In the genomic region with DNA sequence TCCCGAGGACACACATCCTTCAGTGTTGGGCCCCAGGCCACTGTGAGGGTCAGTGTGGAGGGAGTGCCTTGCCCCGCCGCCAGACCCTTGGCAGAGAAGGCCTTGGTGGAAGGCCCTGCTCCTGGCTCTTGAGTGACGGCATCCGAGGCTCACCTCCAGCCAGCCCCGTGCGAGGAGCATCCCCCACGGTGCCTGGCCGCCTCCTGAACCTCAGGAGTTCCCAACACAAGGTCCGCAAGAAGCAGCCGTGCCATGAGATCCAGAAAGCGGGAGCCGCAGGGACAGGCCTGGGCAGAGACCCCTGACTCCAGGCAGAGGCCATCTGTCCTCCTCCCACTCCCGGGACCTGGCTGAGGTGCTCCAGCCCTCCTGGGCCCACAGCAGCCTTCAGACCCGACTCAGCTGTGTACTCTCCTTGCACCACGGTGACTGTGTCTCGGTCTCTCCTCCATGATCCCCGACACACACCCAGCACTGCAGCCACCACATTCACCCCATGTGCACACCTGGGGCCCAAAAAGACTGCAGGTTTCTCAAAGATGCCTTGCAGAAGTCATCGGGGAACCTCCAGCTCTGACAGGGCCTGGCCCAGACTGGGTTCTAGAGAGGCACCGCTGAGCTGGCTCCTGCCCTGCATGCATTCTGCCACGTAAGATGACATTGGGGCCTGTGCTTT, we compare ENCODE assay signal across 19 cellular contexts.
DNase-seq lines count a peak whose midpoint lies in the region; ATAC-seq and TF ChIP-seq lines count a peak whose summit lies in the region.
"Had no signal": no experiment of that assay in that cellular context is flagged by ENCODE, and none has a peak within 500 bp of the region (broad histone marks: within the 10 kb centered on the region; RNA-seq: fewer than 3 reads in every experiment).

No MANE protein-coding gene starts in this region.

- no peak overlapping the region for H3K4me3 ChIP-seq in stomach
- H3K4me3 ChIP-seq: right lobe of liver, thoracic aorta had no signal

- no peaks in the 10 kb centered on the region for H3K36me3 ChIP-seq in stomach
- H3K36me3 ChIP-seq: right lobe of liver, thoracic aorta had no signal

- no peaks in the 10 kb centered on the region; a peak in 1 of 7 replicates for H3K36me3 Mint-ChIP-seq in H9 (ENCODE audit: insufficient read depth in 1 of 3, low read depth in 3 of 3)
- H3K36me3 Mint-ChIP-seq in chondrocyte (ENCODE audit: low read depth), result no peaks in the 10 kb centered on the region
- no peaks in the 10 kb centered on the region for H3K36me3 Mint-ChIP-seq in mesothelial cell of epicardium
- H3K36me3 Mint-ChIP-seq: activated naive CD4-positive, alpha-beta T cell treated with anti-CD3 and anti-CD28 coated beads, Interleukin-2, amount 50 U/mL, for 24 hours; CD4-positive, alpha-beta memory T cell had no signal

- TF ChIP-seq CTCF in H9 (conservative IDR thresholded peaks at IDR 0.05) (no peak), chondrocyte (IDR thresholded peaks at IDR 0.05) (no peak), mesothelial cell of epicardium (IDR thresholded peaks at IDR 0.05; ENCODE audit: unreplicated experiment) (no peak), stomach (IDR thresholded peaks at IDR 0.05) (no peak)

- H3T11ph ChIP-seq in H9 (ENCODE audit: low read length), result no peak overlapping the region

- TF ChIP-seq EP300 in stomach (IDR thresholded peaks at IDR 0.05), result no peak

- no CpG with 5 or more reads among the region's 21 CpGs for WGBS in H9 (ENCODE audit: extremely low coverage, insufficient read length, low lambda C conversion rate)
- WGBS in stomach, 5 donors, result 88 to 96% (median 94%) methylated on average over 11 to 21 of the region's 21 CpGs

- no peaks in the 10 kb centered on the region; a peak in 2 of 5 replicates for H3K9me3 Mint-ChIP-seq in H9
- H3K9me3 Mint-ChIP-seq in chondrocyte (ENCODE audit: low read depth), result no peaks in the 10 kb centered on the region
- H3K9me3 Mint-ChIP-seq in mesothelial cell of epicardium, result no peaks in the 10 kb centered on the region
- H3K9me3 Mint-ChIP-seq: activated naive CD4-positive, alpha-beta T cell treated with anti-CD3 and anti-CD28 coated beads, Interleukin-2, amount 50 U/mL, for 24 hours had no signal

- intact Hi-C loops in stomach (cut with DNase I; ENCODE audit: low total_unique reads), result no loop called here

- no peak overlapping the region for H3K56ac ChIP-seq in H9 (ENCODE audit: insufficient read length, low read depth, low read length)

- DNase-seq in H9, result peak; percentile 20
- peak; percentile 87 for DNase-seq in chondrocyte (ENCODE audit: low spot score)
- DNase-seq in mesothelial cell of epicardium (ENCODE audit: low spot score in 2 of 2, unreplicated experiment in 2 of 2), result peak; percentile 12 to 35
- peak; percentile 24 for DNase-seq in stomach
- no peak for DNase-seq in cerebellar cortex (ENCODE audit: low spot score)
- DNase-seq: activated CD4-positive, alpha-beta T cell treated with anti-CD3 and anti-CD28 coated beads for 48 hours; CD4-positive, alpha-beta memory T cell; DMS153; glutamatergic neuron; KBM-7; NCI-H748 treated with DMSO at 0.1 percent for 48 hours; occipital lobe; Right ventricle myocardium superior had no signal

- H2BK5ac ChIP-seq in H9 (ENCODE audit: insufficient read length, low read length), result no peak overlapping the region

- H3K4me2 ChIP-seq in H9 (ENCODE audit: insufficient read depth, insufficient read length, low read length), result no peak overlapping the region

- peaks cover 23% of the 10 kb centered on the region for H3K27me3 Mint-ChIP-seq in H9 (ENCODE audit: low read depth)
- H3K27me3 Mint-ChIP-seq in chondrocyte (ENCODE audit: low read depth), result peaks cover 4% of the 10 kb centered on the region
- peaks cover 13% of the 10 kb centered on the region for H3K27me3 Mint-ChIP-seq in mesothelial cell of epicardium (ENCODE audit: low read depth)

- no peak overlapping the region for H3K9ac ChIP-seq in H9 (ENCODE audit: extremely low read depth, insufficient read length, low read length)

- no peak overlapping the region for H2AK5ac ChIP-seq in H9 (ENCODE audit: insufficient read length, low read length)

- H3K14ac ChIP-seq in H9 (ENCODE audit: insufficient read depth, low read length), result no peak overlapping the region; the same call in 1 of the 2 replicates

- H3K27ac ChIP-seq in H9 (ENCODE audit: insufficient read length, low read depth, low read length) (no peak overlapping the region), stomach (no peak overlapping the region)
- H3K27ac ChIP-seq: right lobe of liver, thoracic aorta had no signal

- H3K27ac Mint-ChIP-seq in H9 (peak overlapping the region in 1 of 3 experiments; percentile 75; a peak in 2 of 7 replicates), chondrocyte (ENCODE audit: unreplicated experiment) (no peak overlapping the region), mesothelial cell of epicardium (no peak overlapping the region)
- H3K27ac Mint-ChIP-seq: activated naive CD4-positive, alpha-beta T cell treated with anti-CD3 and anti-CD28 coated beads, Interleukin-2, amount 50 U/mL, for 24 hours had no signal

- H3K27me3 ChIP-seq in H9 (ENCODE audit: insufficient read depth, low read length) (no peaks in the 10 kb centered on the region), stomach (peaks cover 0 to 45% (median 10%) of the 10 kb centered on the region in 3 donors)
- H3K27me3 ChIP-seq: right lobe of liver had no signal

- H2BK20ac ChIP-seq in H9 (ENCODE audit: low read depth, low read length, poor library complexity, severe bottlenecking), result no peak overlapping the region

- ATAC-seq in HG02840 (IDR thresholded peaks at IDR 0.05; ENCODE audit: low FRiP score, unreplicated experiment), result no peak
- no peak for ATAC-seq in GM18870 (IDR thresholded peaks at IDR 0.05; ENCODE audit: unreplicated experiment)
- ATAC-seq in HG03354 (IDR thresholded peaks at IDR 0.05; ENCODE audit: poor library complexity, severe bottlenecking, unreplicated experiment), result no peak

- H2BK12ac ChIP-seq in H9 (ENCODE audit: insufficient read length, low read depth, low read length), result no peak overlapping the region

- H4K91ac ChIP-seq in H9 (ENCODE audit: insufficient read length, low read depth, low read length), result no peak overlapping the region

- peaks cover 16 to 20% of the 10 kb centered on the region in 2 experiments for H3K4me1 Mint-ChIP-seq in H9
- peaks cover 6% of the 10 kb centered on the region for H3K4me1 Mint-ChIP-seq in chondrocyte (ENCODE audit: low read depth)
- peaks cover 2% of the 10 kb centered on the region for H3K4me1 Mint-ChIP-seq in mesothelial cell of epicardium
- H3K4me1 Mint-ChIP-seq: activated naive CD4-positive, alpha-beta T cell treated with anti-CD3 and anti-CD28 coated beads, Interleukin-2, amount 50 U/mL, for 24 hours had no signal

- H3K79me2 ChIP-seq in H9 (ENCODE audit: insufficient read depth, low read length), result no peaks in the 10 kb centered on the region

- H2BK120ac ChIP-seq in H9 (ENCODE audit: low read depth, low read length, poor library complexity, severe bottlenecking), result no peak overlapping the region

- H3K9me3 ChIP-seq in H9 (ENCODE audit: control insufficient read depth, low read depth, low read length) (no peaks in the 10 kb centered on the region), stomach (peaks cover 0 to 12% (median 6%) of the 10 kb centered on the region in 4 donors)
- H3K9me3 ChIP-seq: right lobe of liver, thoracic aorta had no signal

- H3K4me1 ChIP-seq in H9 (ENCODE audit: insufficient read depth, low read length) (peaks cover 2% of the 10 kb centered on the region; the same call in 1 of the 2 replicates), stomach (no peaks in the 10 kb centered on the region)
- H3K4me1 ChIP-seq: right lobe of liver had no signal

- H3K18ac ChIP-seq in H9 (ENCODE audit: insufficient read length, low read depth, low read length), result no peak overlapping the region

- no peaks in the 10 kb centered on the region for H4K20me1 ChIP-seq in H9 (ENCODE audit: control insufficient read depth, insufficient read depth, insufficient read length)

- H2BK15ac ChIP-seq in H9 (ENCODE audit: low read depth, low read length), result no peak overlapping the region

- H3K79me1 ChIP-seq in H9 (ENCODE audit: insufficient read depth, low read depth, low read length, poor library complexity, severe bottlenecking), result no peaks in the 10 kb centered on the region

- no peak overlapping the region for H4K8ac ChIP-seq in H9 (replicated peaks; ENCODE audit: insufficient read length, low read depth, low read length)

- H3K4ac ChIP-seq in H9 (ENCODE audit: low read depth, low read length), result no peak overlapping the region; the same call in 1 of the 2 replicates

- H3K4me3 Mint-ChIP-seq in H9 (peak overlapping the region in 1 of 2 experiments; percentile 2; a peak in 2 of 5 replicates), chondrocyte (ENCODE audit: unreplicated experiment) (no peak overlapping the region), mesothelial cell of epicardium (no peak overlapping the region)
- H3K4me3 Mint-ChIP-seq: activated naive CD4-positive, alpha-beta T cell treated with anti-CD3 and anti-CD28 coated beads, Interleukin-2, amount 50 U/mL, for 24 hours had no signal

- H3K23me2 ChIP-seq in H9 (ENCODE audit: insufficient read length, low read depth, low read length, poor library complexity, severe bottlenecking), result no peaks in the 10 kb centered on the region

- H2AFZ ChIP-seq in H9 (ENCODE audit: low read length), result no peak overlapping the region

- no peak overlapping the region for H3K23ac ChIP-seq in H9 (ENCODE audit: insufficient read length, low read depth, low read length)

- no peak for TF ChIP-seq POLR2A in stomach (IDR thresholded peaks at IDR 0.05)

- no peak overlapping the region for H4K5ac ChIP-seq in H9 (ENCODE audit: insufficient read length, low read depth, low read length)
